8 cellular contexts compared by ENCODE assay signal in the genomic region with DNA sequence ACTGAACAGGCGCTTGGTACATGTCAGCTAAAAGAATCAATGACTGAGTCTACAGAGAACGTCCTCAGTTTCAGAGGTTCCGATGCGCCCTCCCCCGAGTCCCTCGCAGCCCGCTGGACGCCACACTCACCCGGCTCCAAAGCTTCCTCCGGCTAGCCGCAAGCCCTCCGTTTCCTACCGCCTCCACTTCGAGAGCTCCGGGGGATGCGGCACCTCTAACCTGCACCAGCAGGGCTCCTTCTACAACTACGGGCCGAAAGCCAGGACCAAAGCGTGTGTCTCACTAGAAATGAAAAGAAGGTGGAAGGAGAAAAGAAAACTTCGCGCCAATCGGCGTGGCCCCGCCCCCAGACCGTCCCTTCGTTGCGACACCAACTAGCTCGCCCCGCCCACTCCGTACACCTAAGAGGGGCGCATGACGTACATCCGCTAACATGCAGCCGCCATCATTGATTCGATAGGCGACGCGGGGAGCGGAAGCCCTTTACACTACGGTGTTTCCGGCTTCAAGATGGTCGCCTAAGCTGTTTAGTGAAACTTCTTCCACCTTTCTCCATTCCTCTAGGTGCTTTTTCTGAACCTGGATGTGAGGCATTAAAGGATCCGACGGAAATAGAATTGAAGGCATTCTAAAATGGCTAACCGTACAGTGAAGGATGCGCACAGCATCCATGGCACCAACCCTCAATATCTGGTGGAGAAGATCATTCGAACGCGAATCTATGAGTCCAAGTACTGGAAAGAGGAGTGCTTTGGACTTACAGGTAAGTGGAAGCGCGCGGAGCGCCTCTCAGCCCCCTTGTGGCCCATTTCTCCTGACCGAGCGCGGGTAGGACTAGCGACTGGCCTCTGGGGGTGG. TPM values are rescaled to one million over a fixed set of nuclear protein-coding genes. Genes with fewer than 3 reads are reported as not detected.
DNase-seq lines count a peak whose midpoint lies in the region; ATAC-seq and TF ChIP-seq lines count a peak whose summit lies in the region.

A gene (minus strand): TSS at position 308 of the 859 bp plus-strand sequence. CDS start 2,200 bp downstream, outside the sequence.
A gene with protein sequence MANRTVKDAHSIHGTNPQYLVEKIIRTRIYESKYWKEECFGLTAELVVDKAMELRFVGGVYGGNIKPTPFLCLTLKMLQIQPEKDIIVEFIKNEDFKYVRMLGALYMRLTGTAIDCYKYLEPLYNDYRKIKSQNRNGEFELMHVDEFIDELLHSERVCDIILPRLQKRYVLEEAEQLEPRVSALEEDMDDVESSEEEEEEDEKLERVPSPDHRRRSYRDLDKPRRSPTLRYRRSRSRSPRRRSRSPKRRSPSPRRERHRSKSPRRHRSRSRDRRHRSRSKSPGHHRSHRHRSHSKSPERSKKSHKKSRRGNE (plus strand): TSS at position 487 of the 859 bp plus-strand sequence. CDS start 148 bp downstream, at position 635.

- H3K4me1 Mint-ChIP-seq in Caco-2 (ENCODE audit: low read depth, unreplicated experiment): no peaks in the 10 kb centered on the region
- peaks cover 26 to 30% of the 10 kb centered on the region in 2 donors for H3K4me1 Mint-ChIP-seq in effector memory CD8-positive, alpha-beta T cell (ENCODE audit: low read depth in 2 of 2)
- H3K4me1 Mint-ChIP-seq in memory B cell: peaks cover 11% of the 10 kb centered on the region

- peak; percentile 89 for ATAC-seq in GM21360 (IDR thresholded peaks at IDR 0.05; ENCODE audit: unreplicated experiment)
- peak; percentile 91 for ATAC-seq in effector memory CD8-positive, alpha-beta T cell (replicated peaks)
- ATAC-seq in memory B cell (ENCODE audit: low read depth): peak; percentile 93

- H3K9me3 ChIP-seq in Caco-2: no peaks in the 10 kb centered on the region

- H3K27me3 ChIP-seq in Caco-2 (replicated peaks; ENCODE audit: control insufficient read depth, insufficient read depth, low read length): no peaks in the 10 kb centered on the region

- H3K36me3 Mint-ChIP-seq in Caco-2 (ENCODE audit: insufficient read depth, unreplicated experiment) (peaks cover 45% of the 10 kb centered on the region), memory B cell (peaks cover 17% of the 10 kb centered on the region)
- peaks cover 41% of the 10 kb centered on the region for H3K36me3 Mint-ChIP-seq in effector memory CD8-positive, alpha-beta T cell (ENCODE audit: insufficient read depth)

- H3K27ac Mint-ChIP-seq in Caco-2 (ENCODE audit: unreplicated experiment) (peak within 1 kb of the TSS; percentile 91), memory B cell (peak within 1 kb of the TSS; percentile 99)
- peak within 1 kb of the TSS; percentile 98 for H3K27ac Mint-ChIP-seq in effector memory CD8-positive, alpha-beta T cell

- H3K4me3 Mint-ChIP-seq in Caco-2 (ENCODE audit: unreplicated experiment) (peak within 1 kb of the TSS; percentile 87), memory B cell (peak within 1 kb of the TSS; percentile 95)
- peak within 1 kb of the TSS; percentile 98 to 100 for H3K4me3 Mint-ChIP-seq in effector memory CD8-positive, alpha-beta T cell

- H3K4me3 ChIP-seq in Caco-2 (ENCODE audit: low read depth, low read length): peak within 1 kb of the TSS; percentile 60

- peaks cover 2% of the 10 kb centered on the region; the same call in 1 of the 2 replicates for H3K36me3 ChIP-seq in Caco-2 (ENCODE audit: control insufficient read depth, insufficient read depth, low read length)

- H3K4me1 ChIP-seq in Caco-2: peaks cover 17% of the 10 kb centered on the region

- peak; percentile 93 to 94 for DNase-seq in Caco-2
- peak; percentile 92 for DNase-seq in HT1080 (ENCODE audit: low read depth)
- peak; percentile 90 to 97 for DNase-seq in NOMO-1 (lab: John Stamatoyannopoulos, UW; ENCODE audit: unreplicated experiment in 2 of 2)
- DNase-seq in effector memory CD8-positive, alpha-beta T cell: peak; percentile 96 to 98 (median 96)
- peak; percentile 89 to 92 for DNase-seq in memory B cell (ENCODE audit: low spot score in 2 of 2)
- peak; percentile 96 for DNase-seq in stimulated activated CD8-positive, alpha-beta memory T cell treated with anti-CD3 and anti-CD28 coated beads, Interleukin-12 subunit alpha, Interleukin-12 subunit beta, amount 100 ng/mL, for 24 hours (ENCODE audit: extremely low read depth)

- POLR2A ChIA-PET in Caco-2 (lab: Charles Lee): interaction anchor here (0.6 to 2.7 kb wide), 8 partner anchors 14 to 1541 kb away, joined by 3 to 14 read pairs (median 4); a partner anchor contains a TSS
- POLR2A ChIA-PET in activated CD8-positive, alpha-beta memory T cell treated with anti-CD3 and anti-CD28 coated beads for 36 hours (lab: Charles Lee): interaction anchor here (0.6 to 1.6 kb wide), 6 partner anchors 20 to 517 kb away, joined by 3 to 4 read pairs (median 4); a partner anchor contains a TSS

- BruUV-seq in Caco-2 (replicated peaks; lab: Mats Ljungman, UMichigan): no TSS peak

- peak; percentile 45 to 75 for TF ChIP-seq CTCF in Caco-2 (IDR thresholded peaks at IDR 0.05; ENCODE audit: insufficient read depth in 1 of 2, low read depth in 1 of 2, low read length in 1 of 2, severe bottlenecking in 1 of 2, unreplicated experiment in 1 of 2)

- CTCF ChIA-PET in Caco-2 (lab: Charles Lee): interaction anchor here (0.6 to 1.5 kb wide), 4 partner anchors 24 to 282 kb away, joined by 4 to 7 read pairs (median 6); no protein-coding TSS in a partner anchor
- CTCF ChIA-PET in activated CD8-positive, alpha-beta memory T cell treated with anti-CD3 and anti-CD28 coated beads for 36 hours (lab: Charles Lee): interaction anchor here (0.8 to 1.3 kb wide), 4 partner anchors 19 to 1542 kb away, joined by 3 to 5 read pairs (median 3); a partner anchor contains a TSS

- H3K9me3 Mint-ChIP-seq in Caco-2 (ENCODE audit: unreplicated experiment): no peaks in the 10 kb centered on the region
- no peaks in the 10 kb centered on the region for H3K9me3 Mint-ChIP-seq in effector memory CD8-positive, alpha-beta T cell
- H3K9me3 Mint-ChIP-seq in memory B cell: no peaks in the 10 kb centered on the region

- H3K27me3 Mint-ChIP-seq in Caco-2 (ENCODE audit: insufficient read depth, unreplicated experiment) (no peaks in the 10 kb centered on the region), memory B cell (no peaks in the 10 kb centered on the region)
- H3K27me3 Mint-ChIP-seq in effector memory CD8-positive, alpha-beta T cell: no peaks in the 10 kb centered on the region

- intact Hi-C loops in Caco-2 (cut with micrococcal nuclease; ENCODE audit: unreplicated experiment): loop anchor here (1.0 to 5.0 kb wide), 2 partner anchors 38 to 283 kb away; a partner anchor contains a TSS

RNA-seq across cellular contexts. Expression of the first gene that starts in this region (rescaled TPM):
- 12.1 and 14.0 TPM in 2 replicates for total RNA-seq in Caco-2 (2022)
- total RNA-seq in HT1080 (2014; rRNA removed; shearing (Covaris generic)): 27.4 and 34.4 TPM in 2 replicates
- 11.4 and 12.7 TPM in 2 replicates for polyA plus RNA-seq in HT1080 (2015; cell fraction: cytosol; rRNA removed)
- 17.9 and 23.0 TPM in 2 replicates for polyA plus RNA-seq in HT1080 (2015; cell fraction: nucleus; rRNA removed)
- total RNA-seq in activated CD8-positive, alpha-beta memory T cell treated with anti-CD3 and anti-CD28 coated beads for 36 hours: 10 to 100 TPM; 42.0 to 43.7 TPM

RNA-seq across cellular contexts. Expression of the second gene that starts in this region (rescaled TPM):
- total RNA-seq in Caco-2 (2022): 40.4 and 43.1 TPM in 2 replicates
- total RNA-seq in HT1080 (2014; rRNA removed; shearing (Covaris generic)): 15.4 and 26.7 TPM in 2 replicates
- polyA plus RNA-seq in HT1080 (2015; cell fraction: cytosol; rRNA removed): 25.4 and 32.6 TPM in 2 replicates
- polyA plus RNA-seq in HT1080 (2015; cell fraction: nucleus; rRNA removed): 47.2 and 54.4 TPM in 2 replicates
- total RNA-seq in activated CD8-positive, alpha-beta memory T cell treated with anti-CD3 and anti-CD28 coated beads for 36 hours: 100 to 1,000 TPM; 117 to 121 TPM

Comparison
In these comparisons a context has a peak if more than half of its experiments do, and no peak if none do; other contexts are left out.
1. Peak in every context shown above with its lines: DNase-seq, ATAC-seq and H3K4me3 ChIP-seq.